In the genomic region with DNA sequence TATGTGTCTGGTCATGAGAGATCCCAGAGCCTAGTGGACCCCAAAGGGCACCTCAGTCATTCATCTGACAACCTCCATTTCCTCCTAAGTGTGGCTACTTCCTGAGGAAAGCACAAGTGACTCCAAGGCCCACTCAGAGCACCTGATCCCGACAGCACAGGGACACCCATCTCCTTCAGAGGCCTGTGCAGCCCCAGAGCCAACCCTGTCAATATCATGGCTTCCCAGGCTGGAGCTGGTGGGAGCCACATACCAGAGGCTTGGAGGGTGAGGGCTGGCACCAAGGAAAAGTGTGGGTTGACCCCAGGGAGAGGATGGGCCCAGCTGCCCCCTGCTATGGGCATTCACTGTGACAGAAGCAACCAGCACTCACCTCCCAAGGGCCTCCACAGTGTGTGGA, we compare ENCODE assay signal across 30 cellular contexts.
"Had no signal": no experiment of that assay in that cellular context is flagged by ENCODE, and none has a peak within 500 bp of the region (broad histone marks: within the 10 kb centered on the region; RNA-seq: fewer than 3 reads in every experiment).

No MANE protein-coding gene starts in this region.

- H3K4me1 ChIP-seq: ascending aorta had no signal

- H3K4me3 ChIP-seq: ascending aorta, body of pancreas, K562, SJCRH30 had no signal

- H3K4me2 ChIP-seq: SK-N-SH had no signal

- ATAC-seq: activated CD4-positive, CD25-positive, alpha-beta regulatory T cell treated with anti-CD3 and anti-CD28 coated beads, Interleukin-2, amount 50 U/mL, for 24 hours; activated CD8-positive, alpha-beta memory T cell treated with anti-CD3 and anti-CD28 coated beads, Interleukin-2, amount 10 ng/mL, durations not matched to agents 7 days and 5 days; activated CD8-positive, alpha-beta T cell treated with anti-CD3 and anti-CD28 coated beads, Interleukin-2, amount 10 ng/mL, durations not matched to agents 7 days and 5 days; activated naive CD4-positive, alpha-beta T cell treated with anti-CD3 and anti-CD28 coated beads, Interleukin-2, amount 50 U/mL, for 72 hours; activated naive CD8-positive, alpha-beta T cell treated with anti-CD3 and anti-CD28 coated beads, Interleukin-2, amount 50 U/mL, for 24 hours; activated T-cell treated with anti-CD3 and anti-CD28 coated beads, Interleukin-2, amount 50 U/mL, for 4 hours; body of pancreas; K562; Panc1 had no signal

- H3K27ac Mint-ChIP-seq: activated CD8-positive, alpha-beta memory T cell treated with anti-CD3 and anti-CD28 coated beads, Interleukin-2, amount 10 ng/mL, durations not matched to agents 7 days and 5 days; activated CD8-positive, alpha-beta T cell treated with anti-CD3 and anti-CD28 coated beads, Interleukin-2, amount 10 ng/mL, durations not matched to agents 7 days and 5 days; activated naive CD4-positive, alpha-beta T cell treated with anti-CD3 and anti-CD28 coated beads, Interleukin-2, amount 50 U/mL, for 72 hours; activated naive CD8-positive, alpha-beta T cell treated with anti-CD3 and anti-CD28 coated beads, Interleukin-2, amount 50 U/mL, for 24 hours; T-helper 2 cell treated with Interferon-gamma antibody and Interleukin-4, amounts not matched to agents 5 μg/mL and 100 μg/mL, for 36 hours had no signal

- H3K36me3 ChIP-seq: ascending aorta, SJCRH30 had no signal

- DNase-seq: activated CD4-positive, alpha-beta T cell treated with anti-CD3 and anti-CD28 coated beads for 48 hours; activated CD4-positive, alpha-beta T cell treated with anti-CD3 and anti-CD28 coated beads, Interleukin-2, amount 50 U/mL, for 4 hours; activated CD8-positive, alpha-beta memory T cell treated with anti-CD3 and anti-CD28 coated beads, Interleukin-2, amount 10 ng/mL, durations not matched to agents 7 days and 5 days; activated CD8-positive, alpha-beta T cell treated with anti-CD3 and anti-CD28 coated beads, Interleukin-2, amount 10 ng/mL, durations not matched to agents 7 days and 5 days; activated effector memory CD4-positive, alpha-beta T cell treated with anti-CD3 and anti-CD28 coated beads, Interleukin-2, amount 50 U/mL, for 16 hours; activated naive CD4-positive, alpha-beta T cell treated with Interleukin-2 at 50 U/mL for 16 hours; activated naive CD8-positive, alpha-beta T cell treated with anti-CD3 and anti-CD28 coated beads, Interleukin-2, amount 50 U/mL, for 24 hours; activated T-cell treated with anti-CD3 and anti-CD28 coated beads, Interleukin-2, amount 50 U/mL, for 4 hours; amniotic stem cell; body of pancreas; Karpas-422; MM.1S; NCI-H1105; NCI-H1436; NCI-H2029 treated with DMSO at 0.1 percent for 48 hours; NCI-H345; NCI-H510A; NCI-H526 treated with DMSO at 0.1 percent for 48 hours; NK-92 treated with Interleukin-12 subunit alpha and Interleukin-12 subunit beta, amount 100 ng/mL, for 24 hours; OCI-M1; Right ventricle myocardium superior; RPMI8226; SJCRH30; SK-N-SH had no signal

- H3K27ac ChIP-seq: ascending aorta, body of pancreas, SJCRH30 had no signal

- H3K27me3 ChIP-seq: ascending aorta, body of pancreas, SJCRH30 had no signal

- H3K9me3 ChIP-seq: ascending aorta, body of pancreas, SK-N-SH had no signal

- H3K4me1 Mint-ChIP-seq: activated CD8-positive, alpha-beta memory T cell treated with anti-CD3 and anti-CD28 coated beads, Interleukin-2, amount 10 ng/mL, durations not matched to agents 7 days and 5 days had no signal

- H3K4me3 Mint-ChIP-seq: activated CD8-positive, alpha-beta memory T cell treated with anti-CD3 and anti-CD28 coated beads, Interleukin-2, amount 10 ng/mL, durations not matched to agents 7 days and 5 days; activated CD8-positive, alpha-beta T cell treated with anti-CD3 and anti-CD28 coated beads, Interleukin-2, amount 10 ng/mL, durations not matched to agents 7 days and 5 days; activated naive CD8-positive, alpha-beta T cell treated with anti-CD3 and anti-CD28 coated beads, Interleukin-2, amount 50 U/mL, for 24 hours; activated T-cell treated with anti-CD3 and anti-CD28 coated beads, Interleukin-2, amount 50 U/mL, for 4 hours; T-helper 2 cell treated with Interferon-gamma antibody and Interleukin-4, amounts not matched to agents 5 μg/mL and 100 μg/mL, for 36 hours had no signal
